In genomic region chr7:157809863-157810851, GRCh38 we compare ENCODE assay signal across 15 cellular contexts.
A peak's percentile ranks its signal among the peaks of the same experiment; 100 is the strongest.
DNase-seq lines count a peak whose midpoint lies in the region; ATAC-seq, FAIRE-seq and TF ChIP-seq lines count a peak whose summit lies in the region.
"Had no signal": no experiment of that assay in that cellular context is flagged by ENCODE, and none has a peak within 500 bp of the region (broad histone marks: within the 10 kb centered on the region; RNA-seq: fewer than 3 reads in every experiment).

No MANE protein-coding gene starts in this region.

- WGBS in heart right ventricle, 2 donors = 94 to 95% methylated on average over 47 to 55 of the region's 55 CpGs
- WGBS in H1 (ENCODE audit: extremely low coverage in 1 of 2, insufficient coverage in 1 of 2, insufficient read length in 1 of 2, insufficient replicate concordance in 2 of 2, low coverage in 1 of 2, low lambda C conversion rate in 2 of 2, missing lambda C conversion rate in 1 of 2), 2 experiments = 89% methylated on average over 24 of the region's 55 CpGs; no CpG with 5 or more reads in 1 of the 2 experiments
- no CpG with 5 or more reads among the region's 55 CpGs for WGBS in trophoblast cell (ENCODE audit: extremely low coverage, insufficient coverage, insufficient read length)

- peaks cover 2% of the 10 kb centered on the region; the same call in 1 of the 2 replicates for H3K23me2 ChIP-seq in H1 (ENCODE audit: low read depth, low read length)

- H3K36me3 Mint-ChIP-seq in type B pancreatic cell = no peaks in the 10 kb centered on the region

- H3K4ac ChIP-seq in H1 (replicated peaks; ENCODE audit: insufficient read length, low read depth, low read length) = no peak overlapping the region
- H3K4ac ChIP-seq in trophoblast cell (ENCODE audit: low read depth, low read length) = no peak overlapping the region

- no peak overlapping the region for H2AFZ ChIP-seq in H1 (ENCODE audit: low read length)
- H2AFZ ChIP-seq in trophoblast cell (ENCODE audit: insufficient read depth, low read length, poor library complexity) = no peak overlapping the region
- H2AFZ ChIP-seq: GM23338 had no signal

- H3K23ac ChIP-seq in H1 (ENCODE audit: insufficient read length) (no peak overlapping the region), trophoblast cell (ENCODE audit: low read length) (no peak overlapping the region)

- H3K27me3 ChIP-seq in heart right ventricle (peaks cover 0 to 3% (median 0%) of the 10 kb centered on the region in 7 donors), H1 (replicated peaks in 1 of 4; ENCODE audit: control insufficient read depth in 3 of 4, extremely low read depth in 1 of 4, insufficient read depth in 3 of 4, low read length in 3 of 4) (no peaks in the 10 kb centered on the region), trophoblast cell (ENCODE audit: insufficient read depth, low read length) (no peaks in the 10 kb centered on the region), foreskin keratinocyte (no peaks in the 10 kb centered on the region)

- TF ChIP-seq RAD21 in H1 (IDR thresholded peaks at IDR 0.05 in 1 of 2, conservative IDR thresholded peaks at IDR 0.05 in 1 of 2; ENCODE audit: low read depth in 2 of 2, low read length in 2 of 2) = no peak

- H2BK120ac ChIP-seq in H1 (replicated peaks; ENCODE audit: low read depth, low read length) (no peak overlapping the region), trophoblast cell (ENCODE audit: insufficient read depth, low read length, poor library complexity) (no peak overlapping the region)

- no peak overlapping the region for H2BK20ac ChIP-seq in H1 (ENCODE audit: low read length)

- 0 out of 2 replicates have a peak overlapping the region, but pooled peaks have one; percentile 15 for H4K8ac ChIP-seq in H1 (ENCODE audit: extremely low read depth, insufficient read depth, low read length)
- no peak overlapping the region for H4K8ac ChIP-seq in trophoblast cell (ENCODE audit: low read depth, low read length)

- peaks cover 0 to 14% (median 0%) of the 10 kb centered on the region in 11 donors for H3K9me3 ChIP-seq in heart right ventricle
- peaks cover 23 to 31% of the 10 kb centered on the region in 2 experiments for H3K9me3 ChIP-seq in H1 (ENCODE audit: insufficient read depth in 2 of 2, low read depth in 1 of 2, low read length in 1 of 2)
- peaks cover 32% of the 10 kb centered on the region for H3K9me3 ChIP-seq in trophoblast cell (ENCODE audit: insufficient read depth, low read depth, low read length)

- no peak overlapping the region for H4K5ac ChIP-seq in H1 (ENCODE audit: insufficient read length, low read depth, low read length)

- H4K91ac ChIP-seq in H1 (replicated peaks; ENCODE audit: insufficient read length, low read length) (no peak overlapping the region), trophoblast cell (ENCODE audit: low read depth, low read length) (no peak overlapping the region)

- no peak for TF ChIP-seq CTCF in heart right ventricle (IDR thresholded peaks at IDR 0.05)
- no peak for TF ChIP-seq CTCF in H1 (IDR thresholded peaks at IDR 0.05; ENCODE audit: control extremely low read depth in 1 of 3, insufficient read depth in 1 of 3, low read depth in 1 of 3, low read length in 3 of 3)
- TF ChIP-seq CTCF in type B pancreatic cell (conservative IDR thresholded peaks at IDR 0.05) = no peak
- no peak for TF ChIP-seq CTCF in foreskin keratinocyte (conservative IDR thresholded peaks at IDR 0.05)

- H3K79me2 ChIP-seq in H1 (ENCODE audit: control insufficient read depth in 1 of 2, insufficient read depth in 2 of 2, low read length in 2 of 2) (no peaks in the 10 kb centered on the region), trophoblast cell (ENCODE audit: control insufficient read depth, insufficient read depth, low read length, poor library complexity) (no peaks in the 10 kb centered on the region)

- no peak overlapping the region for H3K9ac ChIP-seq in H1 (replicated peaks in 1 of 4; ENCODE audit: extremely low read depth in 1 of 4, low read depth in 3 of 4, low read length in 3 of 4)
- H3K9ac ChIP-seq in trophoblast cell (ENCODE audit: low read length) = no peak overlapping the region

- H3K36me3 ChIP-seq in heart right ventricle (no peaks in the 10 kb centered on the region), H1 (ENCODE audit: control insufficient read depth in 2 of 4, insufficient read depth in 4 of 4, low read length in 3 of 4) (no peaks in the 10 kb centered on the region), trophoblast cell (ENCODE audit: control insufficient read depth in 1 of 2, insufficient read depth in 2 of 2, low read length in 2 of 2) (no peaks in the 10 kb centered on the region)

- H3K27ac Mint-ChIP-seq in type B pancreatic cell = no peak overlapping the region
- H3K27ac Mint-ChIP-seq: B cell; CD4-positive, alpha-beta T cell; GM23338; H9 had no signal

- H2BK5ac ChIP-seq in H1 (ENCODE audit: low read depth, low read length) (no peak overlapping the region), trophoblast cell (ENCODE audit: low read depth, low read length, poor library complexity) (no peak overlapping the region)

- no peak for TF ChIP-seq POLR2A in H1 (IDR thresholded peaks at IDR 0.05; ENCODE audit: control extremely low read depth in 1 of 2, low read depth in 2 of 2, low read length in 2 of 2)

- POLR2A ChIA-PET in H1 (lab: Charles Lee; ENCODE audit: partially characterized antibody) = interaction anchor here (0.7 kb wide), 1 partner anchor 53 kb away, joined by 4 read pairs; no protein-coding TSS in a partner anchor

- H3K14ac ChIP-seq in H1 (ENCODE audit: insufficient read length) (no peak overlapping the region), trophoblast cell (ENCODE audit: low read length) (no peak overlapping the region)

- intact Hi-C loops in left ventricle myocardium superior (cut with micrococcal nuclease) (no loop called here), heart right ventricle (cut with DNase I) (no loop called here)

- peaks cover 5% of the 10 kb centered on the region for H3K4me1 Mint-ChIP-seq in type B pancreatic cell (ENCODE audit: unreplicated experiment)
- H3K4me1 Mint-ChIP-seq: B cell, GM23338 had no signal

- H3K79me1 ChIP-seq in H1 (ENCODE audit: low read depth, low read length) (no peaks in the 10 kb centered on the region), trophoblast cell (ENCODE audit: low read length) (no peaks in the 10 kb centered on the region)

- no peaks in the 10 kb centered on the region for H4K20me1 ChIP-seq in H1 (replicated peaks in 1 of 2; ENCODE audit: control insufficient read depth in 1 of 2, insufficient read depth in 2 of 2, low read length in 2 of 2)

- H3K4me2 ChIP-seq in H1 (ENCODE audit: insufficient read depth in 1 of 2, low read depth in 2 of 2, low read length in 2 of 2) = no peak overlapping the region
- H3K4me2 ChIP-seq in trophoblast cell (ENCODE audit: low read length) = no peak overlapping the region
- H3K4me2 ChIP-seq: GM23338 had no signal

- no peak overlapping the region for H2BK15ac ChIP-seq in H1 (ENCODE audit: low read length)

- no peak overlapping the region for H2AK5ac ChIP-seq in H1 (ENCODE audit: low read depth, low read length)
- no peak overlapping the region for H2AK5ac ChIP-seq in trophoblast cell (ENCODE audit: low read length)

- DNase-seq in left ventricle myocardium superior (peak; percentile 23), heart right ventricle (no peak), H1 (ENCODE audit: low read depth in 1 of 2, low spot score in 2 of 2) (no peak), trophoblast cell (no peak), type B pancreatic cell (ENCODE audit: extremely low spot score, unreplicated experiment) (no peak), foreskin keratinocyte (no peak)
- DNase-seq: C1 segment of cervical spinal cord; Calu3; CD4-positive, alpha-beta T cell; DMS 273 treated with DMSO at 0.1 percent for 48 hours; H9 had no signal

- H3K4me1 ChIP-seq in heart right ventricle (no peaks in the 10 kb centered on the region), H1 (replicated peaks in 1 of 4; ENCODE audit: control insufficient read depth in 3 of 4, insufficient read depth in 4 of 4, low read length in 3 of 4) (peaks cover 0 to 5% (median 1%) of the 10 kb centered on the region in 4 experiments; a peak in 2 of 7 replicates), trophoblast cell (ENCODE audit: control insufficient read depth in 1 of 2, insufficient read depth in 2 of 2, low read length in 2 of 2) (no peaks in the 10 kb centered on the region), foreskin keratinocyte (no peaks in the 10 kb centered on the region)

- H3K4me3 Mint-ChIP-seq in type B pancreatic cell = no peak overlapping the region
- H3K4me3 Mint-ChIP-seq: B cell; CD4-positive, alpha-beta T cell; GM23338; H9 had no signal

- no peak for ATAC-seq in left ventricle myocardium superior
- ATAC-seq in heart right ventricle = no peak
- ATAC-seq in GM18873 (IDR thresholded peaks at IDR 0.05; ENCODE audit: low FRiP score, unreplicated experiment) = no peak
- no peak for ATAC-seq in foreskin keratinocyte
- ATAC-seq: GM23338 had no signal

- no peak for FAIRE-seq in H1 (lab: Jason Lieb, UNC)
- FAIRE-seq: A204.1 had no signal

- no peaks in the 10 kb centered on the region for H3K27me3 Mint-ChIP-seq in type B pancreatic cell
- H3K27me3 Mint-ChIP-seq: B cell; CD4-positive, alpha-beta T cell had no signal

- no peaks in the 10 kb centered on the region for H3K9me3 Mint-ChIP-seq in type B pancreatic cell
- H3K9me3 Mint-ChIP-seq: CD4-positive, alpha-beta T cell had no signal

- H3K18ac ChIP-seq in H1 (ENCODE audit: extremely low read depth, low read length) (no peak overlapping the region), trophoblast cell (ENCODE audit: low read length) (no peak overlapping the region)

- CTCF ChIA-PET in H1 (lab: Charles Lee; ENCODE audit: partially characterized antibody) = no interaction called here

- H3K4me3 ChIP-seq in heart right ventricle (no peak overlapping the region), H1 (ENCODE audit: extremely low read depth in 1 of 4, insufficient read depth in 2 of 4, low read depth in 3 of 4, low read length in 4 of 4) (no peak overlapping the region), trophoblast cell (ENCODE audit: low read depth, low read length) (peak overlapping the region; percentile 10)
- H3K4me3 ChIP-seq: GM23338 had no signal

- H4K12ac ChIP-seq in trophoblast cell (ENCODE audit: low read depth, low read length) = no peak overlapping the region

- H3K56ac ChIP-seq in H1 (replicated peaks; ENCODE audit: insufficient read length, low read depth, low read length) = no peak overlapping the region

- TF ChIP-seq EP300 in H1 (IDR thresholded peaks at IDR 0.05; ENCODE audit: borderline replicate concordance in 1 of 2, low read depth in 2 of 2, low read length in 2 of 2) = peak in 1 of 2 experiments; percentile 8; a peak in 1 of 3 replicates

- H2BK12ac ChIP-seq in H1 (ENCODE audit: low read depth, low read length) = no peak overlapping the region
- no peak overlapping the region for H2BK12ac ChIP-seq in trophoblast cell (ENCODE audit: low read length)

- H3K27ac ChIP-seq in heart right ventricle (no peak overlapping the region), H1 (ENCODE audit: low read depth, low read length) (no peak overlapping the region), trophoblast cell (ENCODE audit: low read depth, low read length) (no peak overlapping the region), foreskin keratinocyte (no peak overlapping the region)
